Comparison of ENCODE assay signal across 8 cellular contexts in genomic region chr7:8177109-8177933, GRCh38.
DNase-seq lines count a peak whose midpoint lies in the region; ATAC-seq and TF ChIP-seq lines count a peak whose summit lies in the region.

No MANE protein-coding gene starts in this region.

- no peak overlapping the region for H3K9ac ChIP-seq in colonic mucosa (ENCODE audit: low read depth in 2 of 2, low read length in 2 of 2)

- H3K36me3 ChIP-seq in colonic mucosa (no peaks in the 10 kb centered on the region), MG63 (no peaks in the 10 kb centered on the region)

- no peaks in the 10 kb centered on the region for H3K36me3 Mint-ChIP-seq in glutamatergic neuron (ENCODE audit: unreplicated experiment)

- TF ChIP-seq CTCF in colonic mucosa (IDR thresholded peaks at IDR 0.05) = no peak
- TF ChIP-seq CTCF in glutamatergic neuron (IDR thresholded peaks at IDR 0.05; ENCODE audit: partially characterized antibody, unreplicated experiment) = no peak

- POLR2A ChIA-PET in HEK293T (lab: Yijun Ruan, JAX) = interaction anchor here (0.6 kb wide), 1 partner anchor 14 kb away, joined by 3 read pairs; no protein-coding TSS in a partner anchor

- H3K27me3 Mint-ChIP-seq in glutamatergic neuron (ENCODE audit: unreplicated experiment) = no peaks in the 10 kb centered on the region

- H3K4me1 ChIP-seq in colonic mucosa = no peaks in the 10 kb centered on the region

- no peaks in the 10 kb centered on the region for H3K9me3 Mint-ChIP-seq in glutamatergic neuron (ENCODE audit: unreplicated experiment)

- no peaks in the 10 kb centered on the region for H3K27me3 ChIP-seq in colonic mucosa
- peaks cover 3% of the 10 kb centered on the region; the same call in 1 of the 2 replicates for H3K27me3 ChIP-seq in MG63

- H3K27ac Mint-ChIP-seq in glutamatergic neuron (ENCODE audit: unreplicated experiment) = no peak overlapping the region

- no peak overlapping the region for H3K4me3 Mint-ChIP-seq in glutamatergic neuron (ENCODE audit: unreplicated experiment)

- CTCF ChIA-PET in HEK293T (lab: Yijun Ruan, JAX) = no interaction called here

- ATAC-seq in GM21360 (IDR thresholded peaks at IDR 0.05; ENCODE audit: unreplicated experiment) (peak; percentile 40), HG03565 (IDR thresholded peaks at IDR 0.05; ENCODE audit: unreplicated experiment) (peak; percentile 30)

- peak; percentile 32 for DNase-seq in GF-D8 (lab: John Stamatoyannopoulos, UW)
- no peak for DNase-seq in colonic mucosa
- no peak for DNase-seq in HEK293T (ENCODE audit: extremely low spot score)
- DNase-seq in MG63 = no peak
- no peak for DNase-seq in activated CD4-positive, CD25-positive, alpha-beta regulatory T cell (lab: John Stamatoyannopoulos, UW)
- no peak for DNase-seq in glutamatergic neuron

- no peaks in the 10 kb centered on the region for H3K4me1 Mint-ChIP-seq in glutamatergic neuron (ENCODE audit: low read depth, unreplicated experiment)

- intact Hi-C loops in colonic mucosa (cut with DNase I) = no loop called here

- H3K4me3 ChIP-seq in colonic mucosa (no peak overlapping the region), MG63 (no peak overlapping the region)

- H3K27ac ChIP-seq in colonic mucosa = peak overlapping the region; percentile 49

- H3K9me3 ChIP-seq in colonic mucosa (no peaks in the 10 kb centered on the region), MG63 (no peaks in the 10 kb centered on the region)

TF ChIP-seq in HEK293T, 16 proteins besides CTCF, POLR2A, EP300 and RAD21:
- TF ChIP-seq TARDBP (IDR thresholded peaks at IDR 0.05) (no peak), SUZ12 (IDR thresholded peaks at IDR 0.05) (no peak), NFRKB (IDR thresholded peaks at IDR 0.05) (no peak), FOXK2 (IDR thresholded peaks at IDR 0.05) (no peak), BHLHE40 (IDR thresholded peaks at IDR 0.05; ENCODE audit: borderline replicate concordance) (no peak), FOXM1 (IDR thresholded peaks at IDR 0.05; ENCODE audit: borderline replicate concordance) (no peak), LEF1 (IDR thresholded peaks at IDR 0.05; ENCODE audit: borderline replicate concordance) (no peak), PKNOX1 (IDR thresholded peaks at IDR 0.05) (no peak), ARNT (IDR thresholded peaks at IDR 0.05) (no peak), SP1 (IDR thresholded peaks at IDR 0.05) (no peak), CTBP1 (IDR thresholded peaks at IDR 0.05; ENCODE audit: borderline replicate concordance) (no peak)
